Comparison of ENCODE assay signal across 17 cellular contexts in the genomic region with DNA sequence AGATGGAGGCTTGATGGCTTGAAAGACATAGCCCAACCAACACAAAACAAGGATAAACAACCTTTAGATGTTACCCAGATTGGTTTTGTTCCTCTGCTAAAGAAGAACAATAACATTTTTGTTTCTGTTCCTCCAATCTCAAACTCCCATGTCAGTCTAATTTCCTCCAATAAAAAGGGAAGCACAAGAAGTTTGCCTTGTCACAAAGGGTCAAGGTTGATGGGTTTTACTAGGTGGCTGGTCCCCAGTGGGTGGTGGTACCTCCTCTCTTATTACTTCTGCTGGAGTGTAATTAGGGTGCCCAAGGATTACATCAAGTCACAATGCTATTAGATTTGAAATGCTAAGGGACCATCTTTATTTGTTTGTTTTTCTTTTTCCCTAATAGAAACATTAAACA.
DNase-seq lines count a peak whose midpoint lies in the region; ATAC-seq, FAIRE-seq and TF ChIP-seq lines count a peak whose summit lies in the region.
"Had no signal": no experiment of that assay in that cellular context is flagged by ENCODE, and none has a peak within 500 bp of the region (broad histone marks: within the 10 kb centered on the region; RNA-seq: fewer than 3 reads in every experiment).

No MANE protein-coding gene starts in this region.

- no peaks in the 10 kb centered on the region for H3K27me3 Mint-ChIP-seq in neural crest cell (ENCODE audit: low read depth)

- H3K36me3 Mint-ChIP-seq in neural crest cell (ENCODE audit: low read depth) = peaks cover 2% of the 10 kb centered on the region
- H3K36me3 Mint-ChIP-seq: CD4-positive, CD25-positive, alpha-beta regulatory T cell had no signal

- H3K4me1 ChIP-seq in GM12878 (ENCODE audit: control insufficient read depth, insufficient read depth, low read length) (no peaks in the 10 kb centered on the region), aorta (ENCODE audit: control insufficient read depth in 1 of 2, insufficient read depth in 2 of 2, low read length in 2 of 2) (no peaks in the 10 kb centered on the region)
- H3K4me1 ChIP-seq: HAP-1 had no signal

- H3K36me3 ChIP-seq in GM12878 (ENCODE audit: control insufficient read depth in 2 of 2, insufficient read depth in 2 of 2, low read length in 1 of 2) (no peaks in the 10 kb centered on the region), aorta (ENCODE audit: control insufficient read depth in 1 of 2, insufficient read depth in 2 of 2, low read length in 1 of 2) (no peaks in the 10 kb centered on the region)
- H3K36me3 ChIP-seq: HAP-1 had no signal

- no peak for TF ChIP-seq RAD21 in GM12878 (IDR thresholded peaks at IDR 0.05; ENCODE audit: insufficient read depth, low read depth, low read length)

- intact Hi-C loops in GM12878 (cut with micrococcal nuclease; ENCODE audit: unreplicated experiment) (no loop called here), aorta (cut with DNase I) (no loop called here)

- in situ Hi-C loops in GM12878 (cut with MboI) = no loop called here

- no peak for ATAC-seq in GM12878
- ATAC-seq in activated CD4-positive, CD25-positive, alpha-beta regulatory T cell treated with anti-CD3 and anti-CD28 coated beads, Interleukin-2, amount 50 U/mL, for 24 hours = no peak
- no peak for ATAC-seq in aorta (ENCODE audit: low FRiP score)
- ATAC-seq: HepG2 had no signal

- H3K9me3 Mint-ChIP-seq in neural crest cell = peaks cover 11% of the 10 kb centered on the region

- no peak overlapping the region for H3K27ac ChIP-seq in GM12878 (ENCODE audit: control insufficient read depth, insufficient read depth)
- no peak overlapping the region for H3K27ac ChIP-seq in aorta (ENCODE audit: low read depth in 1 of 2, low read length in 2 of 2)
- H3K27ac ChIP-seq: 22Rv1 had no signal

- RAD21 ChIA-PET in GM12878 (lab: Charles Lee; ENCODE audit: unreplicated experiment) = interaction anchor here (1.4 kb wide), 1 partner anchor 8 kb away, joined by 4 read pairs; no protein-coding TSS in a partner anchor

- peaks cover 5% of the 10 kb centered on the region for H3K4me1 Mint-ChIP-seq in neural crest cell
- H3K4me1 Mint-ChIP-seq: CD4-positive, CD25-positive, alpha-beta regulatory T cell had no signal

- H3K9me3 ChIP-seq in GM12878 (replicated peaks; ENCODE audit: control insufficient read depth, insufficient read depth, low read length) (no peaks in the 10 kb centered on the region), aorta (ENCODE audit: control insufficient read depth, low read length) (no peaks in the 10 kb centered on the region)
- H3K9me3 ChIP-seq: HAP-1 had no signal

- peak; percentile 65 for FAIRE-seq in GM12878 (lab: Jason Lieb, UNC)
- FAIRE-seq: GM18507, HepG2, HTR-8/SVneo had no signal

- TF ChIP-seq EP300 in GM12878 (IDR thresholded peaks at IDR 0.05; ENCODE audit: borderline replicate concordance in 1 of 2, control insufficient read depth in 1 of 2, low read depth in 2 of 2, low read length in 2 of 2) = no peak

- peak overlapping the region; percentile 78 for H3K27ac Mint-ChIP-seq in neural crest cell (ENCODE audit: unreplicated experiment)
- H3K27ac Mint-ChIP-seq: CD4-positive, CD25-positive, alpha-beta regulatory T cell had no signal

- DNase-seq in NOMO-1 treated with DMSO at 0.1 percent for 48 hours (lab: John Stamatoyannopoulos, UW; ENCODE audit: unreplicated experiment) = peak; percentile 9
- DNase-seq in NOMO-1 (lab: John Stamatoyannopoulos, UW; ENCODE audit: unreplicated experiment in 2 of 2) = no peak
- peak; percentile 23 for DNase-seq in MV-4-11 (lab: John Stamatoyannopoulos, UW)
- DNase-seq in GM12878 (ENCODE audit: low read depth, low spot score) = no peak
- no peak for DNase-seq in neural crest cell (ENCODE audit: low read depth, low spot score)
- DNase-seq in NCI-H526 (lab: John Stamatoyannopoulos, UW) = no peak
- no peak for DNase-seq in aorta
- DNase-seq: Calu3; CD4-positive, CD25-positive, alpha-beta regulatory T cell; DMS 273 treated with DMSO at 0.1 percent for 48 hours; GOT3 had no signal

- no peaks in the 10 kb centered on the region for H3K79me2 ChIP-seq in GM12878 (ENCODE audit: control insufficient read depth, insufficient read depth, low read length)

- H4K20me1 ChIP-seq in GM12878 (ENCODE audit: control insufficient read depth, insufficient read depth) = no peaks in the 10 kb centered on the region

- no peak overlapping the region for H3K4me3 ChIP-seq in GM12878
- H3K4me3 ChIP-seq in aorta (ENCODE audit: low read length in 2 of 2) = no peak overlapping the region
- H3K4me3 ChIP-seq: HAP-1 had no signal

- H3K27me3 ChIP-seq in GM12878 (replicated peaks in 1 of 2; ENCODE audit: control insufficient read depth in 2 of 2, insufficient read depth in 2 of 2, low read length in 1 of 2) (no peaks in the 10 kb centered on the region), aorta (ENCODE audit: control insufficient read depth in 1 of 2, insufficient read depth in 2 of 2, low read length in 1 of 2) (no peaks in the 10 kb centered on the region)

- H2AFZ ChIP-seq in GM12878 (ENCODE audit: control insufficient read depth, low read depth, low read length) = no peak overlapping the region

- H3K4me3 Mint-ChIP-seq in neural crest cell = no peak overlapping the region
- H3K4me3 Mint-ChIP-seq: CD4-positive, CD25-positive, alpha-beta regulatory T cell had no signal

- POLR2A ChIA-PET in GM12878 (lab: Charles Lee) = no interaction called here

- SMC1A ChIA-PET in GM12878 (lab: Charles Lee; ENCODE audit: uncharacterized antibody, unreplicated experiment) = no interaction called here

- no peak for TF ChIP-seq POLR2A in GM12878 (IDR thresholded peaks at IDR 0.05; ENCODE audit: low read depth, low read length)

- TF ChIP-seq CTCF in GM12878 (IDR thresholded peaks at IDR 0.05 in 2 of 3, conservative IDR thresholded peaks at IDR 0.05 in 1 of 3; ENCODE audit: control insufficient read depth in 2 of 3, extremely low read depth in 1 of 3, insufficient read depth in 1 of 3, low read depth in 3 of 3, low read length in 3 of 3) (no peak), neural crest cell (conservative IDR thresholded peaks at IDR 0.05) (no peak)

- H3K9ac ChIP-seq in GM12878 (ENCODE audit: control insufficient read depth, insufficient read depth, low read length) = no peak overlapping the region

- no peak overlapping the region for H3K4me2 ChIP-seq in GM12878 (ENCODE audit: control insufficient read depth, insufficient read depth)

- CTCF ChIA-PET in GM12878 (lab: Yijun Ruan, JAX) = interaction anchor here (0.8 kb wide), 1 partner anchor 165 kb away, joined by 3 read pairs; no protein-coding TSS in a partner anchor

- no TSS peak for BruUV-seq in GM12878 (replicated peaks; lab: Mats Ljungman, UMichigan)

TF ChIP-seq in GM12878, 131 proteins besides CTCF, POLR2A, EP300 and RAD21:
- no peak for TF ChIP-seq IRF4 (IDR thresholded peaks at IDR 0.05; ENCODE audit: low read depth, low read length)

Comparison
In these comparisons a context has a peak if more than half of its experiments do, and no peak if none do; other contexts are left out.
1. DNase-seq: peak in NOMO-1 treated with DMSO at 0.1 percent for 48 hours (single experiment) and MV-4-11 (single experiment); none in NOMO-1 (0 of 2), GM12878 (single experiment), neural crest cell (single experiment), NCI-H526 (0 of 2) and aorta (0 of 2).